ENCODE assay signal across 17 cellular contexts in genomic region chr9:129676970-129677369, GRCh38. TPM values are rescaled to one million over a fixed set of nuclear protein-coding genes. Genes with fewer than 3 reads are reported as not detected.
DNase-seq lines count a peak whose midpoint lies in the region; ATAC-seq and TF ChIP-seq lines count a peak whose summit lies in the region.
"Had no signal": no experiment of that assay in that cellular context is flagged by ENCODE, and none has a peak within 500 bp of the region (broad histone marks: within the 10 kb centered on the region; RNA-seq: fewer than 3 reads in every experiment).

No MANE protein-coding gene starts in this region.

- no peaks in the 10 kb centered on the region for H3K9me3 Mint-ChIP-seq in activated CD4-positive, alpha-beta memory T cell treated with anti-CD3 and anti-CD28 coated beads for 36 hours
- H3K9me3 Mint-ChIP-seq: activated T-helper 1 cell treated with anti-CD3 and anti-CD28 coated beads, Interleukin-12 subunit alpha, Interleukin-12 subunit beta, Interleukin-2, Interleukin-4 antibody, amounts not matched to agents 30 ng/mL and 10 ng/mL and 1 ng/mL, durations not matched to agents 14 hours and 24 hours and 36 hours; neural crest cell had no signal

- CTCF ChIA-PET in activated CD4-positive, alpha-beta memory T cell treated with anti-CD3 and anti-CD28 coated beads for 36 hours (lab: Charles Lee), result no interaction called here
- CTCF ChIA-PET in A673 (lab: Charles Lee), result no interaction called here

- peaks cover 17% of the 10 kb centered on the region for H3K27me3 Mint-ChIP-seq in activated CD4-positive, alpha-beta memory T cell treated with anti-CD3 and anti-CD28 coated beads for 36 hours

- H3K9me3 ChIP-seq in right atrium auricular region (no peaks in the 10 kb centered on the region), MG63 (no peaks in the 10 kb centered on the region), A673 (ENCODE audit: low read depth, low read length, poor library complexity, severe bottlenecking) (no peaks in the 10 kb centered on the region)
- H3K9me3 ChIP-seq: HAP-1, heart left ventricle, upper lobe of left lung had no signal

- TF ChIP-seq CTCF in right atrium auricular region (IDR thresholded peaks at IDR 0.05) (no peak), A673 (conservative IDR thresholded peaks at IDR 0.05; ENCODE audit: low read depth, low read length) (no peak)

- no peaks in the 10 kb centered on the region for H3K4me1 Mint-ChIP-seq in activated CD4-positive, alpha-beta memory T cell treated with anti-CD3 and anti-CD28 coated beads for 36 hours (ENCODE audit: low read depth)
- H3K4me1 Mint-ChIP-seq: activated CD4-positive, alpha-beta T cell treated with anti-CD3 and anti-CD28 coated beads for 36 hours had no signal

- H3K4me3 Mint-ChIP-seq in activated CD4-positive, alpha-beta memory T cell treated with anti-CD3 and anti-CD28 coated beads for 36 hours, result no peak overlapping the region
- H3K4me3 Mint-ChIP-seq: activated CD4-positive, alpha-beta T cell treated with anti-CD3 and anti-CD28 coated beads for 36 hours; activated T-helper 1 cell treated with anti-CD3 and anti-CD28 coated beads, Interleukin-12 subunit alpha, Interleukin-12 subunit beta, Interleukin-2, Interleukin-4 antibody, amounts not matched to agents 30 ng/mL and 10 ng/mL and 1 ng/mL, durations not matched to agents 14 hours and 24 hours and 36 hours; neural crest cell had no signal

- intact Hi-C loops in Right ventricle myocardium superior (cut with DNase I), result no loop called here
- intact Hi-C loops in left colon (cut with DNase I, micrococcal nuclease), result no loop called here
- intact Hi-C loops in activated CD4-positive, alpha-beta memory T cell treated with anti-CD3 and anti-CD28 coated beads for 36 hours (cut with micrococcal nuclease), result no loop called here
- intact Hi-C loops in A673 (cut with micrococcal nuclease; ENCODE audit: unreplicated experiment), result no loop called here

- H3K27ac ChIP-seq in right atrium auricular region (no peak overlapping the region), A673 (ENCODE audit: low read depth, low read length, poor library complexity, severe bottlenecking) (no peak overlapping the region)
- H3K27ac ChIP-seq: heart left ventricle, upper lobe of left lung had no signal

- ATAC-seq in Right ventricle myocardium superior (ENCODE audit: poor library complexity), result peak; percentile 57
- ATAC-seq in left colon, result peak; percentile 42
- ATAC-seq: activated CD4-positive, alpha-beta T cell treated with anti-CD3 and anti-CD28 coated beads for 36 hours had no signal

- H3K36me3 ChIP-seq in right atrium auricular region, result no peaks in the 10 kb centered on the region
- no peaks in the 10 kb centered on the region for H3K36me3 ChIP-seq in MG63
- H3K36me3 ChIP-seq in A673 (ENCODE audit: insufficient read depth, low read length, poor library complexity, severe bottlenecking), result no peaks in the 10 kb centered on the region
- H3K36me3 ChIP-seq: HAP-1, heart left ventricle, upper lobe of left lung had no signal

- no TSS peak for BruUV-seq in A673 (replicated peaks; lab: Mats Ljungman, UMichigan)

- no peak overlapping the region for H3K27ac Mint-ChIP-seq in activated CD4-positive, alpha-beta memory T cell treated with anti-CD3 and anti-CD28 coated beads for 36 hours
- H3K27ac Mint-ChIP-seq: activated CD4-positive, alpha-beta T cell treated with anti-CD3 and anti-CD28 coated beads for 36 hours; activated T-helper 1 cell treated with anti-CD3 and anti-CD28 coated beads, Interleukin-12 subunit alpha, Interleukin-12 subunit beta, Interleukin-2, Interleukin-4 antibody, amounts not matched to agents 30 ng/mL and 10 ng/mL and 1 ng/mL, durations not matched to agents 14 hours and 24 hours and 36 hours had no signal

- H3K36me3 Mint-ChIP-seq in activated CD4-positive, alpha-beta memory T cell treated with anti-CD3 and anti-CD28 coated beads for 36 hours, result no peaks in the 10 kb centered on the region

- H3K27me3 ChIP-seq in right atrium auricular region (no peaks in the 10 kb centered on the region), MG63 (no peaks in the 10 kb centered on the region), A673 (replicated peaks; ENCODE audit: insufficient read depth, low read depth, low read length, poor library complexity) (no peaks in the 10 kb centered on the region)
- H3K27me3 ChIP-seq: upper lobe of left lung had no signal

- POLR2A ChIA-PET in activated CD4-positive, alpha-beta memory T cell treated with anti-CD3 and anti-CD28 coated beads for 36 hours (lab: Charles Lee), result no interaction called here
- POLR2A ChIA-PET in A673 (lab: Charles Lee; ENCODE audit: low non-redundant PET), result no interaction called here

- DNase-seq in Right ventricle myocardium superior (no peak), right atrium auricular region (ENCODE audit: low spot score) (no peak), amniotic stem cell (lab: John Stamatoyannopoulos, UW) (peak; percentile 83), left colon (no peak), MG63 (no peak), A673 (ENCODE audit: low spot score) (no peak), kidney glomerular epithelial cell (lab: John Stamatoyannopoulos, UW) (no peak)
- DNase-seq in activated CD4-positive, alpha-beta memory T cell treated with anti-CD3 and anti-CD28 coated beads for 36 hours, result no peak
- DNase-seq: activated CD4-positive, alpha-beta T cell treated with anti-CD3 and anti-CD28 coated beads for 36 hours; DMS79 treated with DMSO at 0.1 percent for 48 hours; effector CD8-positive, alpha-beta T cell; upper lobe of left lung had no signal

- H3K4me1 ChIP-seq in right atrium auricular region, result no peaks in the 10 kb centered on the region
- H3K4me1 ChIP-seq in A673 (ENCODE audit: insufficient read depth, low read length, poor library complexity, severe bottlenecking), result no peaks in the 10 kb centered on the region
- H3K4me1 ChIP-seq: HAP-1, heart left ventricle, upper lobe of left lung had no signal

- H3K4me3 ChIP-seq in right atrium auricular region, result no peak overlapping the region
- H3K4me3 ChIP-seq in MG63, result no peak overlapping the region
- H3K4me3 ChIP-seq in A673 (ENCODE audit: low read depth, low read length, poor library complexity, severe bottlenecking), result no peak overlapping the region
- H3K4me3 ChIP-seq: HAP-1, heart left ventricle, upper lobe of left lung had no signal

RNA-seq across cellular contexts. Expression of gene PRRX2, which starts 11.5 kb away (rescaled TPM):
- total RNA-seq in Right ventricle myocardium superior (0.89 TPM), right atrium auricular region (1 to 10 TPM; 1.1 to 6.9 TPM), left colon (1 to 10 TPM in 1 of 2 donors, under 1 TPM in 1; 0.52 to 1.1 TPM), A673 (2021) (12.7 and 16.6 TPM in 2 replicates)
- total RNA-seq in activated CD4-positive, alpha-beta memory T cell treated with anti-CD3 and anti-CD28 coated beads for 36 hours, result under 1 TPM; 0.58 to 0.86 TPM
- total RNA-seq in MG63 (2014; rRNA removed; shearing (Covaris generic); ENCODE audit: low replicate concordance), result 20.1 and 38.4 TPM in 2 replicates

RNA-seq across cellular contexts. Expression of gene ASB6, which starts 35.0 kb away (rescaled TPM):
- 7.9 TPM for total RNA-seq in Right ventricle myocardium superior
- total RNA-seq in right atrium auricular region, result 10 to 100 TPM; 10.2 to 12.6 TPM
- 10 to 100 TPM; 17.5 to 18.3 TPM for total RNA-seq in left colon
- total RNA-seq in activated CD4-positive, alpha-beta memory T cell treated with anti-CD3 and anti-CD28 coated beads for 36 hours, result 10 to 100 TPM; 14.1 to 15.7 TPM
- total RNA-seq in MG63 (2014; rRNA removed; shearing (Covaris generic); ENCODE audit: low replicate concordance), result 11.1 and 24.4 TPM in 2 replicates
- total RNA-seq in A673 (2021), result 30.4 and 36.5 TPM in 2 replicates

RNA-seq across cellular contexts. Expression of gene NTMT1, which starts 51.0 kb away (rescaled TPM):
- total RNA-seq in Right ventricle myocardium superior (66.7 TPM), right atrium auricular region (10 to 100 TPM; 33.7 to 36.0 TPM), left colon (10 to 100 TPM; 23.2 to 25.8 TPM), A673 (2021) (82.8 and 87.1 TPM in 2 replicates)
- 10 to 100 TPM; 59.9 to 64.6 TPM for total RNA-seq in activated CD4-positive, alpha-beta memory T cell treated with anti-CD3 and anti-CD28 coated beads for 36 hours
- total RNA-seq in MG63 (2014; rRNA removed; shearing (Covaris generic); ENCODE audit: low replicate concordance), result 82.0 and 99.2 TPM in 2 replicates

RNA-seq across cellular contexts. Expression of gene C9orf50, which starts 56.1 kb away (rescaled TPM):
- total RNA-seq in Right ventricle myocardium superior (not detected), right atrium auricular region (not detected), left colon (under 1 TPM in 1 of 2 donors, not detected in 1; 0.36 TPM), A673 (2021) (0.28 TPM in 1 of 2 replicates, not detected in the other)
- total RNA-seq in activated CD4-positive, alpha-beta memory T cell treated with anti-CD3 and anti-CD28 coated beads for 36 hours, result not detected
- not detected in 2 replicates for total RNA-seq in MG63 (2014; rRNA removed; shearing (Covaris generic); ENCODE audit: low replicate concordance)
- total RNA-seq: activated CD4-positive, alpha-beta T cell treated with anti-CD3 and anti-CD28 coated beads for 36 hours; activated T-helper 1 cell treated with anti-CD3 and anti-CD28 coated beads, Interleukin-12 subunit alpha, Interleukin-12 subunit beta, Interleukin-2, Interleukin-4 antibody, amounts not matched to agents 30 ng/mL and 10 ng/mL and 1 ng/mL, durations not matched to agents 14 hours and 24 hours and 36 hours; heart left ventricle; lower leg skin; upper lobe of left lung had no signal
